ENCODE assay signal across 6 cellular contexts in genomic region chr16:67104061-67104460, GRCh38. TPM values are rescaled to one million over a fixed set of nuclear protein-coding genes. Genes with fewer than 3 reads are reported as not detected.
DNase-seq lines count a peak whose midpoint lies in the region; ATAC-seq, FAIRE-seq and TF ChIP-seq lines count a peak whose summit lies in the region.

No MANE protein-coding gene starts in this region.

- TF ChIP-seq RAD21 in A549 (conservative IDR thresholded peaks at IDR 0.05 in 1 of 2, IDR thresholded peaks at IDR 0.05 in 1 of 2), result peak in 1 of 2 experiments; percentile 21; a peak in 1 of 5 replicates

- H3K4me1 ChIP-seq in A549, result 0 out of 3 replicates have a peak, but pooled peaks cover 2% of the 10 kb centered on the region

- CTCF ChIA-PET in A549 (lab: Yijun Ruan, JAX), result interaction anchor here (0.6 to 6.1 kb wide), 16 partner anchors 9 to 151 kb away, joined by 3 to 93 read pairs (median 4); partner anchors contain the start of gene CES3

- H3K9me3 ChIP-seq in A549, result no peaks in the 10 kb centered on the region

- no peak for FAIRE-seq in A549 (lab: Jason Lieb, UNC)

- DNase-seq in A549 (ENCODE audit: low read depth in 1 of 2, low spot score in 1 of 2) (peak in 1 of 2 experiments; percentile 54), LNCaP clone FGC (ENCODE audit: low read depth) (peak; percentile 23), fibroblast of the aortic adventitia (ENCODE audit: low read depth) (peak; percentile 33), AG08395 (ENCODE audit: low spot score) (no peak), T1000 (lab: John Stamatoyannopoulos, UW) (no peak), DMS79 treated with DMSO at 0.1 percent for 48 hours (lab: John Stamatoyannopoulos, UW) (no peak)

- H3K27ac ChIP-seq in A549, result no peak overlapping the region

- TF ChIP-seq CTCF in A549 (IDR thresholded peaks at IDR 0.05) (peak; percentile 40), LNCaP clone FGC (IDR thresholded peaks at IDR 0.05; ENCODE audit: control insufficient read depth, extremely low read depth, insufficient read depth) (peak; percentile 47), fibroblast of the aortic adventitia (IDR thresholded peaks at IDR 0.05; ENCODE audit: insufficient read depth, low read length) (peak; percentile 24)

- ATAC-seq in A549, result peak; percentile 75 to 87; a peak in 5 of 6 replicates

- no peak for TF ChIP-seq EP300 in A549 (IDR thresholded peaks at IDR 0.05)

- H3K4me3 ChIP-seq in A549 (no peak overlapping the region), LNCaP clone FGC (ENCODE audit: low read depth, low read length) (no peak overlapping the region), fibroblast of the aortic adventitia (ENCODE audit: low read depth, low read length) (no peak overlapping the region)

- no peak for TF ChIP-seq POLR2A in A549 (IDR thresholded peaks at IDR 0.05; ENCODE audit: low read length)

- POLR2A ChIA-PET in A549 (lab: Yijun Ruan, JAX), result no interaction called here

- WGBS in A549 (ENCODE audit: missing lambda C conversion rate), result 58% methylated on average over 4 of the region's 4 CpGs

- H3K4me2 ChIP-seq in A549, result no peak overlapping the region

TF ChIP-seq in A549, 52 proteins besides CTCF, POLR2A, EP300 and RAD21:
- no peak for TF ChIP-seq GATA3 (IDR thresholded peaks at IDR 0.05; ENCODE audit: borderline replicate concordance)
- TF ChIP-seq SMC3 (IDR thresholded peaks at IDR 0.05), result 0 out of 3 replicates have a peak, but pooled peaks have one; percentile 13

RNA-seq across cellular contexts. Expression of gene PHAF1, which starts 5.7 kb away (rescaled TPM):
- 37.6 and 48.6 TPM in 2 replicates for polyA plus RNA-seq in A549 (2011; rRNA removed)
- 31.5 and 38.0 TPM in 2 replicates for polyA plus RNA-seq in A549 (2012; cell fraction: cytosol; rRNA removed)
- polyA plus RNA-seq in A549 (2012; cell fraction: nucleus; rRNA removed), result 32.0 and 34.9 TPM in 2 replicates
- 20.7 to 21.6 TPM (median 20.9 TPM) in 3 replicates for polyA plus RNA-seq in A549 (2017; fragmentation: RNase III; extraction: RNeasy Plus Mini Kit Qiagen cat#74134 plus additional on column Dnase treatment)
- polyA minus RNA-seq in A549 (2011; rRNA and poly(A)+ RNA removed), result 37.6 and 43.6 TPM in 2 replicates
- 2.9 and 15.9 TPM in 2 replicates for total RNA-seq in fibroblast of the aortic adventitia (ENCODE audit: low replicate concordance)

RNA-seq across cellular contexts. Expression of gene B3GNT9, which starts 46.7 kb away (rescaled TPM):
- 6.8 and 8.5 TPM in 2 replicates for polyA plus RNA-seq in A549 (2011; rRNA removed)
- polyA plus RNA-seq in A549 (2012; cell fraction: cytosol; rRNA removed), result 6.2 and 8.6 TPM in 2 replicates
- polyA plus RNA-seq in A549 (2012; cell fraction: nucleus; rRNA removed), result 9.0 and 10.9 TPM in 2 replicates
- 6.7 to 9.3 TPM (median 9.0 TPM) in 3 replicates for polyA plus RNA-seq in A549 (2017; fragmentation: RNase III; extraction: RNeasy Plus Mini Kit Qiagen cat#74134 plus additional on column Dnase treatment)
- polyA minus RNA-seq in A549 (2011; rRNA and poly(A)+ RNA removed), result 9.8 and 10.8 TPM in 2 replicates
- total RNA-seq in fibroblast of the aortic adventitia (ENCODE audit: low replicate concordance), result 37.0 and 42.4 TPM in 2 replicates

RNA-seq across cellular contexts. Expression of gene TRADD, which starts 55.6 kb away (rescaled TPM):
- polyA plus RNA-seq in A549 (2011; rRNA removed), result 7.8 and 9.1 TPM in 2 replicates
- 22.9 and 30.0 TPM in 2 replicates for polyA plus RNA-seq in A549 (2012; cell fraction: cytosol; rRNA removed)
- polyA plus RNA-seq in A549 (2012; cell fraction: nucleus; rRNA removed), result 35.6 and 45.2 TPM in 2 replicates
- polyA plus RNA-seq in A549 (2017; fragmentation: RNase III; extraction: RNeasy Plus Mini Kit Qiagen cat#74134 plus additional on column Dnase treatment), result 13.2 to 15.2 TPM (median 15.2 TPM) in 3 replicates
- polyA minus RNA-seq in A549 (2011; rRNA and poly(A)+ RNA removed), result 3.5 and 4.4 TPM in 2 replicates
- 12.3 and 29.1 TPM in 2 replicates for total RNA-seq in fibroblast of the aortic adventitia (ENCODE audit: low replicate concordance)

RNA-seq across cellular contexts. Expression of gene FBXL8, which starts 55.7 kb away (rescaled TPM):
- polyA plus RNA-seq in A549 (2011; rRNA removed) (5.4 and 5.6 TPM in 2 replicates), A549 (2017; fragmentation: RNase III; extraction: RNeasy Plus Mini Kit Qiagen cat#74134 plus additional on column Dnase treatment) (12.5 to 14.4 TPM (median 13.1 TPM) in 3 replicates)
- 10.7 and 15.0 TPM in 2 replicates for polyA plus RNA-seq in A549 (2012; cell fraction: cytosol; rRNA removed)
- polyA plus RNA-seq in A549 (2012; cell fraction: nucleus; rRNA removed), result 99.8 and 200 TPM in 2 replicates
- polyA minus RNA-seq in A549 (2011; rRNA and poly(A)+ RNA removed), result 2.4 and 2.6 TPM in 2 replicates
- total RNA-seq in fibroblast of the aortic adventitia (ENCODE audit: low replicate concordance), result 11.3 and 29.7 TPM in 2 replicates

Comparison
In these comparisons a context has a peak if more than half of its experiments do, and no peak if none do; other contexts are left out.
1. DNase-seq: peak in LNCaP clone FGC (single experiment) and fibroblast of the aortic adventitia (single experiment); none in AG08395 (single experiment), T1000 (single experiment) and DMS79 treated with DMSO at 0.1 percent for 48 hours (single experiment).
2. Peak in every context shown above with its lines, with median percentiles within 50 percentile points of each other: CTCF ChIP-seq.